10 cellular contexts compared by ENCODE assay signal in the genomic region with DNA sequence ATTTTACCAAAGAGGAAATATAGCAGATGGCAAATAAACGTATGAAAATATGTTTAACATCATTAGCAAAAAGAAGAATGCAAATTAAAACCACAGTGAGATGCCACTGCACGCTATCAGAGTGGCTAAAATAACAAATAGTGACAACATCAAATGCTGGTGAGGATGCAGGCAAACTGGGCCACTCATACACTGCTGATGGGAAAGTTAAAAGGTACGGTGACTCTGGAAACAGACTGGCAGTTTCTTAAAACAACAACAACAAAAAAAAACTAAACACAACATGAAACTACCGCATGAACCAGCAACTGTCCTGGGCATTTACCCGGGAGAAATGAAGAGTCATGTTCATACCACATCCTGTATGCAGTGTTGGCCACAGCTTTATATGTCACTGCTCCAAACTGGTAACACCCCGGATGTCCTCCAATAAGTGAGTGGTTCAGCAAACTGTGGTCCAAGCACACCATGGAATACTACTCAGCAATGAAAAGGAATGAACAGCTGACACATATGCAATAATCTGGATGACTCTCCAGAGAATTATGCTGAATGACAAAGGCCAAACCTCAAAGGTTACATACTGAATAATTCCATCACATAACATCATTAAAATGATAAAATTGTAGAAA. TPM values are rescaled to one million over a fixed set of nuclear protein-coding genes. Genes with fewer than 3 reads are reported as not detected.
DNase-seq lines count a peak whose midpoint lies in the region; ATAC-seq and TF ChIP-seq lines count a peak whose summit lies in the region.
"Had no signal": no experiment of that assay in that cellular context is flagged by ENCODE, and none has a peak within 500 bp of the region (broad histone marks: within the 10 kb centered on the region; RNA-seq: fewer than 3 reads in every experiment).

No MANE protein-coding gene starts in this region.

- no peaks in the 10 kb centered on the region for H3K27me3 ChIP-seq in vagina

- H3K27ac Mint-ChIP-seq in activated naive CD8-positive, alpha-beta T cell = peak overlapping the region; percentile 72

- peaks cover 54% of the 10 kb centered on the region for H3K4me1 Mint-ChIP-seq in activated naive CD8-positive, alpha-beta T cell (ENCODE audit: low read depth)

- H3K36me3 ChIP-seq in vagina = no peaks in the 10 kb centered on the region

- peaks cover 7% of the 10 kb centered on the region for H3K36me3 Mint-ChIP-seq in activated naive CD8-positive, alpha-beta T cell

- no peak for TF ChIP-seq POLR2A in vagina (IDR thresholded peaks at IDR 0.05)

- peaks cover 3% of the 10 kb centered on the region for H3K9me3 Mint-ChIP-seq in activated naive CD8-positive, alpha-beta T cell (ENCODE audit: low read depth)

- H3K4me3 Mint-ChIP-seq in activated naive CD8-positive, alpha-beta T cell = peak overlapping the region; percentile 5

- H3K4me3 ChIP-seq in vagina = no peak overlapping the region

- no peaks in the 10 kb centered on the region for H3K27me3 Mint-ChIP-seq in activated naive CD8-positive, alpha-beta T cell

- TF ChIP-seq CTCF in vagina (IDR thresholded peaks at IDR 0.05) = no peak

- peak; percentile 22 for DNase-seq in stimulated activated CD8-positive, alpha-beta memory T cell treated with anti-CD3 and anti-CD28 coated beads, Interleukin-12 subunit alpha, Interleukin-12 subunit beta, amount 100 ng/mL, for 1 hour (ENCODE audit: low read depth)
- no peak for DNase-seq in stimulated activated CD8-positive, alpha-beta memory T cell treated with anti-CD3 and anti-CD28 coated beads, Interleukin-4, amount 100 ng/mL, for 48 hours
- no peak for DNase-seq in vagina (ENCODE audit: extremely low spot score in 2 of 2)
- DNase-seq in DMS79 (lab: John Stamatoyannopoulos, UW) = no peak
- no peak for DNase-seq in left lobe of liver (ENCODE audit: low spot score)
- no peak for DNase-seq in NCI-H446 treated with DMSO at 0.1 percent for 48 hours (lab: John Stamatoyannopoulos, UW)
- DNase-seq: NCI-H1694 had no signal

- H3K4me1 ChIP-seq in vagina = peaks cover 67% of the 10 kb centered on the region

- H3K27ac ChIP-seq in vagina = peak overlapping the region; percentile 2

- intact Hi-C loops in vagina (cut with DNase I) = no loop called here

- no peaks in the 10 kb centered on the region for H3K9me3 ChIP-seq in vagina

- peak; percentile 41 for ATAC-seq in HG03457 (IDR thresholded peaks at IDR 0.05; ENCODE audit: unreplicated experiment)
- ATAC-seq in left lobe of liver = no peak

RNA-seq across cellular contexts. Expression of a gene that starts 22.3 kb away (rescaled TPM):
- total RNA-seq in vagina = 34.6 TPM
- 17.2 TPM for total RNA-seq in left lobe of liver

RNA-seq across cellular contexts. Expression of a gene that starts 46.5 kb away (rescaled TPM):
- not detected for total RNA-seq in vagina
- total RNA-seq in left lobe of liver = not detected
- total RNA-seq: urinary bladder had no signal

RNA-seq across cellular contexts. Expression of a gene that starts 46.7 kb away (rescaled TPM):
- total RNA-seq in vagina = 7.4 TPM
- 2.4 TPM for total RNA-seq in left lobe of liver
